In genomic region chr12:64452559-64453329, GRCh38 we compare ENCODE assay signal across 8 cellular contexts. TPM values are rescaled to one million over a fixed set of nuclear protein-coding genes. Genes with fewer than 3 reads are reported as not detected.
DNase-seq lines count a peak whose midpoint lies in the region; ATAC-seq, FAIRE-seq and TF ChIP-seq lines count a peak whose summit lies in the region.

No MANE protein-coding gene starts in this region.

- peak overlapping the region; percentile 92 to 97 for H3K27ac ChIP-seq in kidney (ENCODE audit: low read depth in 2 of 2, low read length in 2 of 2)

- no peaks in the 10 kb centered on the region for H3K9me3 ChIP-seq in kidney (ENCODE audit: control insufficient read depth in 1 of 2, low read length in 2 of 2)

- no peaks in the 10 kb centered on the region for H3K27me3 Mint-ChIP-seq in stimulated activated naive B cell treated with anti-CD40 and anti-IgM and Interleukin-4, amounts not matched to agents 10 μg/mL and 1 μg/mL and 100 μg/mL, for 72 hours

- H3K4me3 Mint-ChIP-seq in stimulated activated naive B cell treated with anti-CD40 and anti-IgM and Interleukin-4, amounts not matched to agents 10 μg/mL and 1 μg/mL and 100 μg/mL, for 72 hours: peak overlapping the region; percentile 93 to 97

- H3K4me1 Mint-ChIP-seq in stimulated activated naive B cell treated with anti-CD40 and anti-IgM and Interleukin-4, amounts not matched to agents 10 μg/mL and 1 μg/mL and 100 μg/mL, for 72 hours: peaks cover 24 to 36% of the 10 kb centered on the region in 2 donors

- H3K4me3 ChIP-seq in kidney (ENCODE audit: low read length in 2 of 2): peak overlapping the region; percentile 90 to 97

- peak; percentile 77 for DNase-seq in EL
- DNase-seq in OCI-M1 (lab: John Stamatoyannopoulos, UW): peak; percentile 86
- peak; percentile 23 for DNase-seq in central memory CD4-positive, alpha-beta T cell
- DNase-seq in kidney: no peak
- no peak for DNase-seq in stimulated activated naive B cell treated with anti-CD40 and anti-IgM and Interleukin-4, amounts not matched to agents 10 μg/mL and 1 μg/mL and 100 μg/mL, for 72 hours
- DNase-seq in SKM-1 treated with dmso at 0.1 percent for 144 hours (lab: John Stamatoyannopoulos, UW; ENCODE audit: unreplicated experiment): no peak

- no peaks in the 10 kb centered on the region for H3K9me3 Mint-ChIP-seq in stimulated activated naive B cell treated with anti-CD40 and anti-IgM and Interleukin-4, amounts not matched to agents 10 μg/mL and 1 μg/mL and 100 μg/mL, for 72 hours

- H3K36me3 Mint-ChIP-seq in stimulated activated naive B cell treated with anti-CD40 and anti-IgM and Interleukin-4, amounts not matched to agents 10 μg/mL and 1 μg/mL and 100 μg/mL, for 72 hours: peaks cover 10 to 22% of the 10 kb centered on the region in 2 donors

- H3K36me3 ChIP-seq in kidney (ENCODE audit: control insufficient read depth in 1 of 2, insufficient read depth in 2 of 2, low read length in 2 of 2): no peaks in the 10 kb centered on the region

- intact Hi-C loops in kidney (cut with DNase I): no loop called here

- no peak for TF ChIP-seq CTCF in kidney (IDR thresholded peaks at IDR 0.05; ENCODE audit: borderline replicate concordance, extremely low read depth, insufficient read depth)

- ATAC-seq in HG03064 (IDR thresholded peaks at IDR 0.05; ENCODE audit: low read depth, unreplicated experiment) (peak; percentile 1), GM18909 (IDR thresholded peaks at IDR 0.05; ENCODE audit: poor library complexity, unreplicated experiment) (no peak)
- ATAC-seq in stimulated activated naive B cell treated with anti-CD40 and anti-IgM and Interleukin-4, amounts not matched to agents 10 μg/mL and 1 μg/mL and 100 μg/mL, for 72 hours (replicated peaks): no peak

- FAIRE-seq in kidney (lab: Jason Lieb, UNC): no peak

- peak overlapping the region; percentile 95 for H3K27ac Mint-ChIP-seq in stimulated activated naive B cell treated with anti-CD40 and anti-IgM and Interleukin-4, amounts not matched to agents 10 μg/mL and 1 μg/mL and 100 μg/mL, for 72 hours

- peak overlapping the region; percentile 95 to 98 for H3K9ac ChIP-seq in kidney (ENCODE audit: low read length in 2 of 2)

- H3K4me1 ChIP-seq in kidney (ENCODE audit: control insufficient read depth in 1 of 2, insufficient read depth in 1 of 2, low read depth in 1 of 2, low read length in 2 of 2): peaks cover 0 to 6% of the 10 kb centered on the region in 2 donors

RNA-seq across cellular contexts. Expression of gene TBK1, which starts 0.8 kb away (rescaled TPM):
- total RNA-seq in kidney: 21.7 TPM
- polyA plus RNA-seq in kidney (ENCODE audit: insufficient read depth, low read depth, low replicate concordance): 9.7 TPM

RNA-seq across cellular contexts. Expression of gene XPOT, which starts 48.6 kb away (rescaled TPM):
- 55.0 TPM for total RNA-seq in kidney
- 12.0 TPM for polyA plus RNA-seq in kidney (ENCODE audit: insufficient read depth, low read depth, low replicate concordance)

Comparison
In these comparisons a context has a peak if more than half of its experiments do, and no peak if none do; other contexts are left out.
1. DNase-seq: peak in EL (single experiment), OCI-M1 (single experiment) and central memory CD4-positive, alpha-beta T cell (single experiment); none in kidney (single experiment), stimulated activated naive B cell treated with anti-CD40 and anti-IgM and Interleukin-4, amounts not matched to agents 10 μg/mL and 1 μg/mL and 100 μg/mL, for 72 hours (single experiment) and SKM-1 treated with dmso at 0.1 percent for 144 hours (single experiment).